ENCODE assay signal across 14 cellular contexts in the genomic region with DNA sequence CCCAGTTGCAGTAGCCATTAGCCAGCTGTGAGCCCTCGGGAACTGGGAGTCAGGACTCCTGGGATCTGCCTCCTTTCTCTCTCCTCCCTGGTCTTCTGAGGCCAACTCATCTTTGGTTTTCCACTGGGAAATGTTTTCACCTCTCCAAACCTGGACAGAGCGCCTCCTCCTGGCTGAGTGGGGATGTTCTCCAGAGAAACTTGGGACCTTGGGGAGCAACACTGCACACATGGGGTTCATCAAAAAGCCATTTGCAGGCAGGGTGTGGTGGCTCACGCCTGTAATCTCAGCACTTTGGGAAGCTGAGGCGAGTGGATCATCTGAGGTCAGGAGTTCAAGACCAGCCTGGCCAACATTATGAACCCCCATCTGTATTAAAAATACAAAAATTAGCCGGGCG.
DNase-seq lines count a peak whose midpoint lies in the region; ATAC-seq and TF ChIP-seq lines count a peak whose summit lies in the region.
"Had no signal": no experiment of that assay in that cellular context is flagged by ENCODE, and none has a peak within 500 bp of the region (broad histone marks: within the 10 kb centered on the region; RNA-seq: fewer than 3 reads in every experiment).

No MANE protein-coding gene starts in this region.

- H4K20me1 ChIP-seq in GM23248 (ENCODE audit: insufficient read depth), result no peaks in the 10 kb centered on the region

- ATAC-seq in WTC11, result no peak
- no peak for ATAC-seq in foreskin keratinocyte
- no peak for ATAC-seq in gastrocnemius medialis
- no peak for ATAC-seq in HG03439 (IDR thresholded peaks at IDR 0.05; ENCODE audit: unreplicated experiment)

- peak; percentile 23 for TF ChIP-seq CTCF in AG10803 (conservative IDR thresholded peaks at IDR 0.05; ENCODE audit: low read length)
- TF ChIP-seq CTCF in WTC11 (IDR thresholded peaks at IDR 0.05), result peak; percentile 29
- TF ChIP-seq CTCF in foreskin keratinocyte (conservative IDR thresholded peaks at IDR 0.05), result peak; percentile 31
- no peak for TF ChIP-seq CTCF in GM10248 (IDR thresholded peaks at IDR 0.05; ENCODE audit: control extremely low read depth, extremely low read depth, low read depth, missing control alignments)
- no peak for TF ChIP-seq CTCF in gastrocnemius medialis (IDR thresholded peaks at IDR 0.05 in 4 of 5, conservative IDR thresholded peaks at IDR 0.05 in 1 of 5)

- H3K4me1 ChIP-seq in GM23248 (ENCODE audit: insufficient read depth), result 0 out of 2 replicates have a peak, but pooled peaks cover 5% of the 10 kb centered on the region
- H3K4me1 ChIP-seq in foreskin keratinocyte, result no peaks in the 10 kb centered on the region
- peaks cover 0 to 10% of the 10 kb centered on the region in 2 donors for H3K4me1 ChIP-seq in gastrocnemius medialis

- H3F3A ChIP-seq in GM23248 (ENCODE audit: insufficient read depth), result no peaks in the 10 kb centered on the region; the same call in 1 of the 2 replicates

- H3K4me1 Mint-ChIP-seq in WTC11, result peaks cover 16% of the 10 kb centered on the region

- CTCF ChIA-PET in WTC11 (lab: Charles Lee), result interaction anchor here (1.0 to 8.7 kb wide), 7 partner anchors 10 to 92 kb away, joined by 3 to 71 read pairs (median 11); no protein-coding TSS in a partner anchor
- CTCF ChIA-PET in GM10248 (lab: Yijun Ruan, JAX), result interaction anchor here (2.8 kb wide), 1 partner anchor 50 kb away, joined by 7 read pairs; no protein-coding TSS in a partner anchor

- H3K4me3 ChIP-seq in AG10803 (ENCODE audit: low read length), result no peak overlapping the region
- peak overlapping the region; percentile 70 for H3K4me3 ChIP-seq in GM23248
- H3K4me3 ChIP-seq in gastrocnemius medialis, result no peak overlapping the region

- H3K27me3 Mint-ChIP-seq in WTC11 (ENCODE audit: low read depth), result peaks cover 41% of the 10 kb centered on the region

- H3K4me3 Mint-ChIP-seq in WTC11, result peak overlapping the region; percentile 75; the same call in 1 of the 2 replicates

- DNase-seq in AG10803 (ENCODE audit: low read depth) (no peak), GM23248 (no peak), WTC11 (ENCODE audit: low spot score) (peak; percentile 31), foreskin keratinocyte (no peak), GM10248 (ENCODE audit: extremely low spot score) (no peak), gastrocnemius medialis (no peak), NCI-H2171 (lab: John Stamatoyannopoulos, UW) (no peak)
- DNase-seq: activated CD8-positive, alpha-beta memory T cell treated with anti-CD3 and anti-CD28 coated beads, Interleukin-2, amount 50 U/mL, for 4 hours; stimulated activated CD4-positive, alpha-beta T cell treated with anti-CD3 and anti-CD28 coated beads, Interleukin-4, amount 100 ng/mL, for 1 hour had no signal

- TF ChIP-seq POLR2A in gastrocnemius medialis (IDR thresholded peaks at IDR 0.05), result no peak

- no peak overlapping the region for H3K27ac ChIP-seq in GM23248
- H3K27ac ChIP-seq in foreskin keratinocyte, result no peak overlapping the region
- no peak overlapping the region for H3K27ac ChIP-seq in gastrocnemius medialis

- in situ Hi-C loops in GM23248 (cut with MboI), result no loop called here
- in situ Hi-C loops in gastrocnemius medialis (cut with MboI; ENCODE audit: low sequenced_read_pairs in 4 of 4), result no loop called here

- intact Hi-C loops in gastrocnemius medialis (cut with DNase I; ENCODE audit: low total_unique reads), result no loop called here

- peaks cover 26% of the 10 kb centered on the region for H3K9me3 Mint-ChIP-seq in WTC11
- H3K9me3 Mint-ChIP-seq: activated naive CD8-positive, alpha-beta T cell treated with anti-CD3 and anti-CD28 coated beads, Interleukin-2, amount 10 ng/mL, durations not matched to agents 7 days and 5 days; dendritic cell treated with granulocyte-macrophage colony-stimulating factor and Interleukin-4, amounts not matched to agents 40 ng/mL and 50 ng/mL, for 4 days; stimulated activated effector memory CD8-positive, alpha-beta T cell treated with anti-CD3 and anti-CD28 coated beads, Interleukin-12 subunit alpha, Interleukin-12 subunit beta, amount 100 ng/mL, for 72 hours had no signal

- 55% methylated on average over 6 of the region's 6 CpGs for WGBS in GM23248 (ENCODE audit: low coverage in 1 of 2, low lambda C conversion rate in 2 of 2, missing lambda C conversion rate in 2 of 2), 2 experiments

- peaks cover 11% of the 10 kb centered on the region; the same call in 1 of the 2 replicates for H3K27me3 ChIP-seq in GM23248 (replicated peaks; ENCODE audit: insufficient read depth)
- H3K27me3 ChIP-seq in foreskin keratinocyte, result peaks cover 10% of the 10 kb centered on the region
- peaks cover 21 to 35% (median 27%) of the 10 kb centered on the region in 3 donors for H3K27me3 ChIP-seq in gastrocnemius medialis
- H3K27me3 ChIP-seq: SJCRH30 had no signal

- POLR2A ChIA-PET in WTC11 (lab: Charles Lee), result interaction anchor here (0.7 kb wide), 1 partner anchor 211 kb away, joined by 3 read pairs; no protein-coding TSS in a partner anchor
- POLR2A ChIA-PET in GM10248 (lab: Yijun Ruan, JAX), result no interaction called here

- H3K9ac ChIP-seq in GM23248, result no peak overlapping the region

- H3K4me2 ChIP-seq in GM23248 (ENCODE audit: unreplicated experiment), result peak overlapping the region; percentile 96

- H3K36me3 Mint-ChIP-seq in WTC11, result peaks cover 19% of the 10 kb centered on the region
- H3K36me3 Mint-ChIP-seq: activated naive CD8-positive, alpha-beta T cell treated with anti-CD3 and anti-CD28 coated beads, Interleukin-2, amount 10 ng/mL, durations not matched to agents 7 days and 5 days; stimulated activated effector memory CD8-positive, alpha-beta T cell treated with anti-CD3 and anti-CD28 coated beads, Interleukin-12 subunit alpha, Interleukin-12 subunit beta, amount 100 ng/mL, for 72 hours had no signal

- no peaks in the 10 kb centered on the region for H3K79me2 ChIP-seq in GM23248 (ENCODE audit: insufficient read depth)

- H3K36me3 ChIP-seq in GM23248 (ENCODE audit: low read depth) (no peaks in the 10 kb centered on the region), gastrocnemius medialis (no peaks in the 10 kb centered on the region)
- H3K36me3 ChIP-seq: SJCRH30 had no signal

- H3K9me3 ChIP-seq in GM23248 (ENCODE audit: low read depth) (no peaks in the 10 kb centered on the region), gastrocnemius medialis (no peaks in the 10 kb centered on the region)
- H3K9me3 ChIP-seq: SJCRH30 had no signal

- H3K27ac Mint-ChIP-seq in WTC11, result no peak overlapping the region
- H3K27ac Mint-ChIP-seq: activated naive CD8-positive, alpha-beta T cell treated with anti-CD3 and anti-CD28 coated beads, Interleukin-2, amount 10 ng/mL, durations not matched to agents 7 days and 5 days; stimulated activated effector memory CD8-positive, alpha-beta T cell treated with anti-CD3 and anti-CD28 coated beads, Interleukin-12 subunit alpha, Interleukin-12 subunit beta, amount 100 ng/mL, for 72 hours had no signal

- H3K9me2 ChIP-seq in GM23248 (ENCODE audit: insufficient read depth), result no peaks in the 10 kb centered on the region

- H2AFZ ChIP-seq in GM23248, result no peak overlapping the region

TF ChIP-seq in WTC11, 78 proteins besides CTCF, POLR2A, EP300 and RAD21:
- TF ChIP-seq CREM (CRISPR knock-in tag; IDR thresholded peaks at IDR 0.05) (0 out of 2 replicates have a peak, but pooled peaks have one; percentile 23), GRHL2 (CRISPR knock-in tag; IDR thresholded peaks at IDR 0.05; ENCODE audit: insufficient replicate concordance, severe bottlenecking) (no peak)

Comparison
In these comparisons a context has a peak if more than half of its experiments do, and no peak if none do; other contexts are left out.
1. CTCF ChIP-seq: peak in AG10803 (single experiment), WTC11 (single experiment) and foreskin keratinocyte (single experiment); none in GM10248 (single experiment) and gastrocnemius medialis (0 of 5).